Comparison of ENCODE assay signal across 16 cellular contexts in genomic region chr11:130623909-130624668, GRCh38.
DNase-seq lines count a peak whose midpoint lies in the region; ATAC-seq and TF ChIP-seq lines count a peak whose summit lies in the region.
"Had no signal": no experiment of that assay in that cellular context is flagged by ENCODE, and none has a peak within 500 bp of the region (broad histone marks: within the 10 kb centered on the region; RNA-seq: fewer than 3 reads in every experiment).

No MANE protein-coding gene starts in this region.

- H3K4me3 Mint-ChIP-seq in mesothelial cell of epicardium: no peak overlapping the region
- H3K4me3 Mint-ChIP-seq: activated naive CD4-positive, alpha-beta T cell treated with anti-CD3 and anti-CD28 coated beads, Interleukin-2, amount 10 ng/mL, durations not matched to agents 7 days and 5 days; natural killer cell had no signal

- no peaks in the 10 kb centered on the region for H3K36me3 Mint-ChIP-seq in mesothelial cell of epicardium
- H3K36me3 Mint-ChIP-seq: activated naive CD4-positive, alpha-beta T cell treated with anti-CD3 and anti-CD28 coated beads, Interleukin-2, amount 10 ng/mL, durations not matched to agents 7 days and 5 days; natural killer cell had no signal

- H3K9me3 Mint-ChIP-seq in mesothelial cell of epicardium: peaks cover 6% of the 10 kb centered on the region
- H3K9me3 Mint-ChIP-seq: activated naive CD4-positive, alpha-beta T cell treated with anti-CD3 and anti-CD28 coated beads, Interleukin-2, amount 10 ng/mL, durations not matched to agents 7 days and 5 days; natural killer cell had no signal

- in situ Hi-C loops in gastrocnemius medialis (cut with MboI; ENCODE audit: low sequenced_read_pairs in 4 of 4): no loop called here

- TF ChIP-seq POLR2A in vagina (IDR thresholded peaks at IDR 0.05) (no peak), gastrocnemius medialis (IDR thresholded peaks at IDR 0.05) (no peak)

- H3K36me3 ChIP-seq in SJCRH30: no peaks in the 10 kb centered on the region
- no peaks in the 10 kb centered on the region for H3K36me3 ChIP-seq in vagina
- H3K36me3 ChIP-seq in gastrocnemius medialis: no peaks in the 10 kb centered on the region

- H3K4me3 ChIP-seq in SJCRH30 (no peak overlapping the region), fibroblast of the aortic adventitia (ENCODE audit: low read depth, low read length) (no peak overlapping the region), vagina (no peak overlapping the region), gastrocnemius medialis (no peak overlapping the region)

- ATAC-seq in gastrocnemius medialis: no peak
- ATAC-seq in HG02571 (IDR thresholded peaks at IDR 0.05; ENCODE audit: unreplicated experiment): no peak
- ATAC-seq: natural killer cell had no signal

- DNase-seq in SJCRH30: peak; percentile 29 to 50
- peak; percentile 40 for DNase-seq in fibroblast of the aortic adventitia (ENCODE audit: low read depth)
- DNase-seq in mesothelial cell of epicardium (ENCODE audit: low spot score in 2 of 2, unreplicated experiment in 2 of 2): no peak
- no peak for DNase-seq in vagina (ENCODE audit: extremely low spot score in 2 of 2)
- no peak for DNase-seq in gastrocnemius medialis
- DNase-seq in SIG-M5 (lab: John Stamatoyannopoulos, UW): no peak
- DNase-seq: activated CD4-positive, CD25-positive, alpha-beta regulatory T cell treated with anti-CD3 and anti-CD28 coated beads, Interleukin-2, amount 50 U/mL, for 72 hours; activated CD8-positive, alpha-beta memory T cell treated with anti-CD3 and anti-CD28 coated beads, Interleukin-2, amount 50 U/mL, for 4 hours; activated naive CD4-positive, alpha-beta T cell treated with anti-CD3 and anti-CD28 coated beads, Interleukin-2, amount 10 ng/mL, durations not matched to agents 7 days and 5 days; central memory CD4-positive, alpha-beta T cell; DND-41; natural killer cell; NCI-H2081; stimulated activated CD4-positive, alpha-beta T cell treated with anti-CD3 and anti-CD28 coated beads, Interleukin-4, amount 100 ng/mL, for 4 hours had no signal

- intact Hi-C loops in vagina (cut with DNase I): no loop called here
- intact Hi-C loops in gastrocnemius medialis (cut with DNase I; ENCODE audit: low total_unique reads): no loop called here

- H3K27ac ChIP-seq in SJCRH30: no peak overlapping the region
- H3K27ac ChIP-seq in vagina: peak overlapping the region; percentile 33
- peak overlapping the region in 2 of 4 donors; percentile 31 to 53 for H3K27ac ChIP-seq in gastrocnemius medialis
- H3K27ac ChIP-seq: C4-2B had no signal

- H3K4me1 ChIP-seq in SJCRH30 (peaks cover 13% of the 10 kb centered on the region), vagina (peaks cover 13% of the 10 kb centered on the region), gastrocnemius medialis (no peaks in the 10 kb centered on the region)

- peak overlapping the region; percentile 11 for H3K27ac Mint-ChIP-seq in mesothelial cell of epicardium
- H3K27ac Mint-ChIP-seq: activated naive CD4-positive, alpha-beta T cell treated with anti-CD3 and anti-CD28 coated beads, Interleukin-2, amount 10 ng/mL, durations not matched to agents 7 days and 5 days; natural killer cell had no signal

- TF ChIP-seq CTCF in fibroblast of the aortic adventitia (IDR thresholded peaks at IDR 0.05; ENCODE audit: insufficient read depth, low read length) (peak; percentile 8), mesothelial cell of epicardium (IDR thresholded peaks at IDR 0.05; ENCODE audit: unreplicated experiment) (no peak), vagina (IDR thresholded peaks at IDR 0.05) (no peak), gastrocnemius medialis (IDR thresholded peaks at IDR 0.05 in 4 of 5, conservative IDR thresholded peaks at IDR 0.05 in 1 of 5) (no peak)

- H3K4me1 Mint-ChIP-seq in mesothelial cell of epicardium: peaks cover 9% of the 10 kb centered on the region
- H3K4me1 Mint-ChIP-seq: activated naive CD4-positive, alpha-beta T cell treated with anti-CD3 and anti-CD28 coated beads, Interleukin-2, amount 10 ng/mL, durations not matched to agents 7 days and 5 days; natural killer cell had no signal

- H3K9me3 ChIP-seq in SJCRH30 (replicated peaks): no peaks in the 10 kb centered on the region
- no peaks in the 10 kb centered on the region for H3K9me3 ChIP-seq in vagina
- no peaks in the 10 kb centered on the region for H3K9me3 ChIP-seq in gastrocnemius medialis

- H3K27me3 Mint-ChIP-seq in mesothelial cell of epicardium (ENCODE audit: low read depth): peaks cover 21% of the 10 kb centered on the region
- H3K27me3 Mint-ChIP-seq: activated naive CD4-positive, alpha-beta T cell treated with anti-CD3 and anti-CD28 coated beads, Interleukin-2, amount 10 ng/mL, durations not matched to agents 7 days and 5 days had no signal

- no peaks in the 10 kb centered on the region for H3K27me3 ChIP-seq in SJCRH30
- no peaks in the 10 kb centered on the region for H3K27me3 ChIP-seq in vagina
- H3K27me3 ChIP-seq in gastrocnemius medialis: no peaks in the 10 kb centered on the region

Comparison
In these comparisons a context has a peak if more than half of its experiments do, and no peak if none do; other contexts are left out.
1. DNase-seq: peak in SJCRH30 (2 of 2) and fibroblast of the aortic adventitia (single experiment); none in mesothelial cell of epicardium (0 of 2), vagina (0 of 2), gastrocnemius medialis (0 of 2) and SIG-M5 (single experiment).